ENCODE assay signal across 1 cellular context in the genomic region with DNA sequence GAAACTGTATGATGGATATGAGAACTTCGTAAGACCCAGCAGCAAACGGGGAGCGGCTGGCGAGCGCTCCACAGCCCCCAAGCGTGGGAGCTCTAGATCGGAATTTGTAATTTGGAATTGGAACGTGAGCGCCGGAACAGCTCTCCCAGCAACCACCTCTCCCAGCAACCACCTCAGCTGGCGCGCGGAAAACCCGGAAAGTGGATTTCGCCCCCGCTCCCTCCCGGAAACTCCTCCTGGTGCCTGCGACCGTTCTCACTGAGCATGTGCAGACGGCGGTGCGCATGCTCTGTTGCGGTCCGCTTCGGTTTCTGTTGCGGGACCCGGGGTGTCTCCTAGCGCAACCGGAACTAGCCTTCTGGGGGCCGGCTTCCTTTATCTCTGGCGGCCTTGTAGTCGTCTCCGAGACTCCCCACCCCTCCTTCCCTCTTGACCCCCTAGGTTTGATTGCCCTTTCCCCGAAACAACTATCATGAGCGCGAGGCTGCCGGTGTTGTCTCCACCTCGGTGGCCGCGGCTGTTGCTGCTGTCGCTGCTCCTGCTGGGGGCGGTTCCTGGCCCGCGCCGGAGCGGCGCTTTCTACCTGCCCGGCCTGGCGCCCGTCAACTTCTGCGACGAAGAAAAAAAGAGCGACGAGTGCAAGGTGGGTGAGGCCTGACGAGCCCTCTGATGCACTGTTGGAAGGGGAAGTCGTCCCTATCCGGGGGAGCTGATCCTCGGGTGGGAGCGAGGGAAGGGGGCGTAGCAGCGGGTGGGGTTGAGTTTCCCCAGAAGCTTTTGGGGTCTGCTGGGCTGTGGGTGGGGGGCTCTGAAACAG.
TF ChIP-seq lines count a peak whose summit lies in the region.

A gene with protein sequence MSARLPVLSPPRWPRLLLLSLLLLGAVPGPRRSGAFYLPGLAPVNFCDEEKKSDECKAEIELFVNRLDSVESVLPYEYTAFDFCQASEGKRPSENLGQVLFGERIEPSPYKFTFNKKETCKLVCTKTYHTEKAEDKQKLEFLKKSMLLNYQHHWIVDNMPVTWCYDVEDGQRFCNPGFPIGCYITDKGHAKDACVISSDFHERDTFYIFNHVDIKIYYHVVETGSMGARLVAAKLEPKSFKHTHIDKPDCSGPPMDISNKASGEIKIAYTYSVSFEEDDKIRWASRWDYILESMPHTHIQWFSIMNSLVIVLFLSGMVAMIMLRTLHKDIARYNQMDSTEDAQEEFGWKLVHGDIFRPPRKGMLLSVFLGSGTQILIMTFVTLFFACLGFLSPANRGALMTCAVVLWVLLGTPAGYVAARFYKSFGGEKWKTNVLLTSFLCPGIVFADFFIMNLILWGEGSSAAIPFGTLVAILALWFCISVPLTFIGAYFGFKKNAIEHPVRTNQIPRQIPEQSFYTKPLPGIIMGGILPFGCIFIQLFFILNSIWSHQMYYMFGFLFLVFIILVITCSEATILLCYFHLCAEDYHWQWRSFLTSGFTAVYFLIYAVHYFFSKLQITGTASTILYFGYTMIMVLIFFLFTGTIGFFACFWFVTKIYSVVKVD (plus strand): TSS at position 338 of the 817 bp plus-strand sequence. CDS start 135 bp downstream, at position 473.

TF ChIP-seq in HEK293, 187 proteins besides CTCF, POLR2A, EP300 and RAD21 (continued from another document):
- TF ChIP-seq ZFP69B (tag by site-specific recombination; IDR thresholded peaks at IDR 0.05) (0 out of 2 replicates have a peak, but pooled peaks have one; percentile 58), ZBTB1 (tag by site-specific recombination; IDR thresholded peaks at IDR 0.05) (peak; percentile 36; the same call in 1 of the 2 replicates), IKZF3 (tag by site-specific recombination; IDR thresholded peaks at IDR 0.05) (peak; percentile 97), KLF7 (tag by site-specific recombination; IDR thresholded peaks at IDR 0.05; ENCODE audit: borderline replicate concordance) (no peak), ZNF133 (tag by site-specific recombination; IDR thresholded peaks at IDR 0.05) (no peak), ZNF211 (tag by site-specific recombination; IDR thresholded peaks at IDR 0.05; ENCODE audit: low read depth) (no peak), ZNF112 (tag by site-specific recombination; IDR thresholded peaks at IDR 0.05) (no peak), ZNF341 (tag by site-specific recombination; IDR thresholded peaks at IDR 0.05; ENCODE audit: low read depth) (peak; percentile 88), ZNF610 (tag by site-specific recombination; IDR thresholded peaks at IDR 0.05; ENCODE audit: borderline replicate concordance) (peak; percentile 87; the same call in 1 of the 2 replicates), ZNF394 (tag by site-specific recombination; IDR thresholded peaks at IDR 0.05; ENCODE audit: borderline replicate concordance) (peak; percentile 32; the same call in 1 of the 2 replicates), ZNF423 (tag by site-specific recombination; IDR thresholded peaks at IDR 0.05) (no peak), ZNF629 (tag by site-specific recombination; IDR thresholded peaks at IDR 0.05) (peak; percentile 71), ZNF335 (tag by site-specific recombination; conservative IDR thresholded peaks at IDR 0.05) (peak; percentile 72), ZNF623 (tag by site-specific recombination; IDR thresholded peaks at IDR 0.05) (no peak)
- TF ChIP-seq, protein P1, sequence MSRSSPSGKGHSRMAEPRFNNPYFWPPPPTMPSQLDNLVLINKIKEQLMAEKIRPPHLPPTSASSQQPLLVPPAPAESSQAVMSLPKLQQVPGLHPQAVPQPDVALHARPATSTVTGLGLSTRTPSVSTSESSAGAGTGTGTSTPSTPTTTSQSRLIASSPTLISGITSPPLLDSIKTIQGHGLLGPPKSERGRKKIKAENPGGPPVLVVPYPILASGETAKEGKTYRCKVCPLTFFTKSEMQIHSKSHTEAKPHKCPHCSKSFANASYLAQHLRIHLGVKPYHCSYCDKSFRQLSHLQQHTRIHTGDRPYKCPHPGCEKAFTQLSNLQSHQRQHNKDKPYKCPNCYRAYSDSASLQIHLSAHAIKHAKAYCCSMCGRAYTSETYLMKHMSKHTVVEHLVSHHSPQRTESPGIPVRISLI (tag by site-specific recombination; IDR thresholded peaks at IDR 0.05) = peak; percentile 51
- TF ChIP-seq, protein P2, sequence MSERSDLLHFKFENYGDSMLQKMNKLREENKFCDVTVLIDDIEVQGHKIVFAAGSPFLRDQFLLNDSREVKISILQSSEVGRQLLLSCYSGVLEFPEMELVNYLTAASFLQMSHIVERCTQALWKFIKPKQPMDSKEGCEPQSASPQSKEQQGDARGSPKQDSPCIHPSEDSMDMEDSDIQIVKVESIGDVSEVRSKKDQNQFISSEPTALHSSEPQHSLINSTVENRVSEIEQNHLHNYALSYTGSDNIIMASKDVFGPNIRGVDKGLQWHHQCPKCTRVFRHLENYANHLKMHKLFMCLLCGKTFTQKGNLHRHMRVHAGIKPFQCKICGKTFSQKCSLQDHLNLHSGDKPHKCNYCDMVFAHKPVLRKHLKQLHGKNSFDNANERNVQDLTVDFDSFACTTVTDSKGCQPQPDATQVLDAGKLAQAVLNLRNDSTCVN (tag by site-specific recombination; optimal IDR thresholded peaks at IDR 0.05) = peak; percentile 59
- TF ChIP-seq, protein P3, sequence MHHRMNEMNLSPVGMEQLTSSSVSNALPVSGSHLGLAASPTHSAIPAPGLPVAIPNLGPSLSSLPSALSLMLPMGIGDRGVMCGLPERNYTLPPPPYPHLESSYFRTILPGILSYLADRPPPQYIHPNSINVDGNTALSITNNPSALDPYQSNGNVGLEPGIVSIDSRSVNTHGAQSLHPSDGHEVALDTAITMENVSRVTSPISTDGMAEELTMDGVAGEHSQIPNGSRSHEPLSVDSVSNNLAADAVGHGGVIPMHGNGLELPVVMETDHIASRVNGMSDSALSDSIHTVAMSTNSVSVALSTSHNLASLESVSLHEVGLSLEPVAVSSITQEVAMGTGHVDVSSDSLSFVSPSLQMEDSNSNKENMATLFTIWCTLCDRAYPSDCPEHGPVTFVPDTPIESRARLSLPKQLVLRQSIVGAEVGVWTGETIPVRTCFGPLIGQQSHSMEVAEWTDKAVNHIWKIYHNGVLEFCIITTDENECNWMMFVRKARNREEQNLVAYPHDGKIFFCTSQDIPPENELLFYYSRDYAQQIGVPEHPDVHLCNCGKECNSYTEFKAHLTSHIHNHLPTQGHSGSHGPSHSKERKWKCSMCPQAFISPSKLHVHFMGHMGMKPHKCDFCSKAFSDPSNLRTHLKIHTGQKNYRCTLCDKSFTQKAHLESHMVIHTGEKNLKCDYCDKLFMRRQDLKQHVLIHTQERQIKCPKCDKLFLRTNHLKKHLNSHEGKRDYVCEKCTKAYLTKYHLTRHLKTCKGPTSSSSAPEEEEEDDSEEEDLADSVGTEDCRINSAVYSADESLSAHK (tag by site-specific recombination; IDR thresholded peaks at IDR 0.05) = peak; percentile 72; the same call in 1 of the 2 replicates
- TF ChIP-seq, protein P4, sequence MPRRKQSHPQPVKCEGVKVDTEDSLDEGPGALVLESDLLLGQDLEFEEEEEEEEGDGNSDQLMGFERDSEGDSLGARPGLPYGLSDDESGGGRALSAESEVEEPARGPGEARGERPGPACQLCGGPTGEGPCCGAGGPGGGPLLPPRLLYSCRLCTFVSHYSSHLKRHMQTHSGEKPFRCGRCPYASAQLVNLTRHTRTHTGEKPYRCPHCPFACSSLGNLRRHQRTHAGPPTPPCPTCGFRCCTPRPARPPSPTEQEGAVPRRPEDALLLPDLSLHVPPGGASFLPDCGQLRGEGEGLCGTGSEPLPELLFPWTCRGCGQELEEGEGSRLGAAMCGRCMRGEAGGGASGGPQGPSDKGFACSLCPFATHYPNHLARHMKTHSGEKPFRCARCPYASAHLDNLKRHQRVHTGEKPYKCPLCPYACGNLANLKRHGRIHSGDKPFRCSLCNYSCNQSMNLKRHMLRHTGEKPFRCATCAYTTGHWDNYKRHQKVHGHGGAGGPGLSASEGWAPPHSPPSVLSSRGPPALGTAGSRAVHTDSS (tag by site-specific recombination; IDR thresholded peaks at IDR 0.05) = no peak
TF ChIP-seq in HEK293: peak in this region for 55.
